In genomic region chr10:52343439-52343838, GRCh38 we compare ENCODE assay signal across 2 cellular contexts.
TF ChIP-seq lines count a peak whose summit lies in the region.

No MANE protein-coding gene starts in this region.

TF ChIP-seq in IMR-90, 13 proteins besides CTCF, POLR2A, EP300 and RAD21:
- TF ChIP-seq MAZ (IDR thresholded peaks at IDR 0.05; ENCODE audit: borderline replicate concordance, low read depth, low read length) (no peak), MXI1 (IDR thresholded peaks at IDR 0.05; ENCODE audit: borderline replicate concordance, low read depth, low read length) (no peak), NFE2L2 (IDR thresholded peaks at IDR 0.05; ENCODE audit: low read depth, low read length) (peak; percentile 76), MAFK (IDR thresholded peaks at IDR 0.05; ENCODE audit: low read depth, low read length) (peak; percentile 82), BHLHE40 (IDR thresholded peaks at IDR 0.05; ENCODE audit: low read depth, low read length) (no peak), SMC3 (IDR thresholded peaks at IDR 0.05; ENCODE audit: low read depth, low read length) (no peak), RCOR1 (IDR thresholded peaks at IDR 0.05; ENCODE audit: insufficient replicate concordance, low read length) (no peak)

TF ChIP-seq in H1, 55 proteins besides CTCF, POLR2A, EP300 and RAD21:
- TF ChIP-seq KDM5A (IDR thresholded peaks at IDR 0.05; ENCODE audit: low read length) (no peak), JUN (IDR thresholded peaks at IDR 0.05; ENCODE audit: low read depth, low read length) (no peak), SIX5 (IDR thresholded peaks at IDR 0.05; ENCODE audit: low read depth, low read length) (no peak), MAFK (IDR thresholded peaks at IDR 0.05; ENCODE audit: low read depth, low read length) (peak; percentile 61; the same call in 1 of the 2 replicates), BACH1 (IDR thresholded peaks at IDR 0.05; ENCODE audit: low read length) (peak; percentile 91)
